In genomic region chr12:130223767-130224244, GRCh38 we compare ENCODE assay signal across 22 cellular contexts.
A peak's percentile ranks its signal among the peaks of the same experiment; 100 is the strongest.
DNase-seq lines count a peak whose midpoint lies in the region; ATAC-seq, FAIRE-seq and TF ChIP-seq lines count a peak whose summit lies in the region.
"Had no signal": no experiment of that assay in that cellular context is flagged by ENCODE, and none has a peak within 500 bp of the region (broad histone marks: within the 10 kb centered on the region; RNA-seq: fewer than 3 reads in every experiment).

No MANE protein-coding gene starts in this region.

- FAIRE-seq in HepG2 (lab: Jason Lieb, UNC) (no peak), H1 (lab: Jason Lieb, UNC) (peak; percentile 24)
- FAIRE-seq: A204.1, G401.6, GM19239 had no signal

- H4K91ac ChIP-seq in H1 (replicated peaks; ENCODE audit: insufficient read length, low read length) = no peak overlapping the region
- no peak overlapping the region for H4K91ac ChIP-seq in trophoblast cell (ENCODE audit: low read depth, low read length)

- H2BK12ac ChIP-seq in H1 (ENCODE audit: low read depth, low read length) (peak overlapping the region; percentile 94; the same call in 1 of the 2 replicates), trophoblast cell (ENCODE audit: low read length) (no peak overlapping the region)

- H3K4me1 ChIP-seq in HepG2 (ENCODE audit: insufficient read depth, low read length) (no peaks in the 10 kb centered on the region), right lobe of liver (no peaks in the 10 kb centered on the region), H1 (replicated peaks in 1 of 4; ENCODE audit: control insufficient read depth in 3 of 4, insufficient read depth in 4 of 4, low read length in 3 of 4) (peaks cover 2 to 19% (median 11%) of the 10 kb centered on the region in 4 experiments), trophoblast cell (ENCODE audit: control insufficient read depth in 1 of 2, insufficient read depth in 2 of 2, low read length in 2 of 2) (no peaks in the 10 kb centered on the region)
- H3K4me1 ChIP-seq: BLaER1, Caco-2 had no signal

- no peak for DNase-seq in HepG2 (ENCODE audit: low spot score)
- DNase-seq in right lobe of liver = no peak
- no peak for DNase-seq in H1 (ENCODE audit: low read depth in 1 of 2, low spot score in 2 of 2)
- no peak for DNase-seq in trophoblast cell
- DNase-seq in glomerular visceral epithelial cell (ENCODE audit: extremely low spot score) = no peak
- DNase-seq: Caco-2; CD4-positive, CD25-positive, alpha-beta regulatory T cell; CD8-positive, alpha-beta T cell; DMS153; DND-41; GM23248; H9; HFFc6 had no signal

- H2AK5ac ChIP-seq in H1 (ENCODE audit: low read depth, low read length) (peak overlapping the region; percentile 93), trophoblast cell (ENCODE audit: low read length) (no peak overlapping the region)

- H3K4ac ChIP-seq in H1 (replicated peaks; ENCODE audit: insufficient read length, low read depth, low read length) (no peak overlapping the region), trophoblast cell (ENCODE audit: low read depth, low read length) (no peak overlapping the region)

- H3K27me3 ChIP-seq in HepG2 (ENCODE audit: control insufficient read depth in 1 of 2, insufficient read depth in 2 of 2, low read length in 2 of 2) (peaks cover 0 to 18% of the 10 kb centered on the region in 2 experiments; a peak in 2 of 5 replicates), right lobe of liver (peaks cover 0 to 10% of the 10 kb centered on the region in 2 donors), H1 (replicated peaks in 1 of 4; ENCODE audit: control insufficient read depth in 3 of 4, extremely low read depth in 1 of 4, insufficient read depth in 3 of 4, low read length in 3 of 4) (peaks cover 22 to 71% (median 54%) of the 10 kb centered on the region in 4 experiments), trophoblast cell (ENCODE audit: insufficient read depth, low read length) (peaks cover 6% of the 10 kb centered on the region)
- H3K27me3 ChIP-seq: BLaER1 had no signal

- no peak for TF ChIP-seq EP300 in HepG2 (IDR thresholded peaks at IDR 0.05; ENCODE audit: low read depth in 2 of 2, low read length in 2 of 2)
- no peak for TF ChIP-seq EP300 in HepG2 (CRISPR knock-in tag; IDR thresholded peaks at IDR 0.05; ENCODE audit: borderline replicate concordance)
- TF ChIP-seq EP300 in H1 (IDR thresholded peaks at IDR 0.05; ENCODE audit: borderline replicate concordance in 1 of 2, low read depth in 2 of 2, low read length in 2 of 2) = no peak

- peak overlapping the region; percentile 48; the same call in 1 of the 2 replicates for H2BK15ac ChIP-seq in H1 (ENCODE audit: low read length)

- ATAC-seq in HepG2 (no peak), right lobe of liver (no peak), GM18868 (IDR thresholded peaks at IDR 0.05; ENCODE audit: unreplicated experiment) (no peak)
- ATAC-seq in activated CD4-positive, CD25-positive, alpha-beta regulatory T cell treated with anti-CD3 and anti-CD28 coated beads, Interleukin-2, amount 50 U/mL, for 24 hours = no peak
- ATAC-seq: CD8-positive, alpha-beta T cell; HCT116 had no signal

- H2BK20ac ChIP-seq in H1 (ENCODE audit: low read length) = no peak overlapping the region

- no peaks in the 10 kb centered on the region for H3K36me3 ChIP-seq in HepG2 (replicated peaks in 1 of 2; ENCODE audit: control insufficient read depth in 1 of 2, insufficient read depth in 2 of 2, low read length in 2 of 2)
- H3K36me3 ChIP-seq in right lobe of liver = no peaks in the 10 kb centered on the region
- H3K36me3 ChIP-seq in H1 (ENCODE audit: control insufficient read depth in 2 of 4, insufficient read depth in 4 of 4, low read length in 3 of 4) = no peaks in the 10 kb centered on the region
- no peaks in the 10 kb centered on the region for H3K36me3 ChIP-seq in trophoblast cell (ENCODE audit: control insufficient read depth in 1 of 2, insufficient read depth in 2 of 2, low read length in 2 of 2)
- H3K36me3 ChIP-seq: BLaER1 had no signal

- BruUV-seq in HepG2 (replicated peaks; lab: Mats Ljungman, UMichigan) = no TSS peak

- no peak overlapping the region for H3K9ac ChIP-seq in HepG2 (ENCODE audit: insufficient read depth, low read depth, low read length)
- H3K9ac ChIP-seq in H1 (replicated peaks in 1 of 4; ENCODE audit: extremely low read depth in 1 of 4, low read depth in 3 of 4, low read length in 3 of 4) = 0 out of 7 replicates have a peak overlapping the region, but pooled peaks of 1 of the 4 experiments have one; percentile 18
- H3K9ac ChIP-seq in trophoblast cell (ENCODE audit: low read length) = no peak overlapping the region
- H3K9ac ChIP-seq: BLaER1, GM23248 had no signal

- H3K9me3 ChIP-seq in HepG2 (ENCODE audit: low read length) (no peaks in the 10 kb centered on the region; the same call in 1 of the 2 replicates), right lobe of liver (no peaks in the 10 kb centered on the region), H1 (ENCODE audit: insufficient read depth in 2 of 2, low read depth in 1 of 2, low read length in 1 of 2) (peaks cover 0 to 5% of the 10 kb centered on the region in 2 experiments; a peak in 2 of 4 replicates), trophoblast cell (ENCODE audit: insufficient read depth, low read depth, low read length) (peaks cover 14% of the 10 kb centered on the region)

- intact Hi-C loops in HepG2 (cut with micrococcal nuclease; ENCODE audit: unreplicated experiment) (no loop called here), right lobe of liver (cut with DNase I) (no loop called here)

- no peak overlapping the region for H4K5ac ChIP-seq in H1 (ENCODE audit: insufficient read length, low read depth, low read length)

- in situ Hi-C loops in HepG2 (cut with HindIII; ENCODE audit: extremely low pct_ligation_motif_present, low pct_unique_long_range_greater_than_20kb) = no loop called here

- H3K79me2 ChIP-seq in HepG2 (ENCODE audit: insufficient read depth, low read length) (no peaks in the 10 kb centered on the region), H1 (ENCODE audit: control insufficient read depth in 1 of 2, insufficient read depth in 2 of 2, low read length in 2 of 2) (no peaks in the 10 kb centered on the region), trophoblast cell (ENCODE audit: control insufficient read depth, insufficient read depth, low read length, poor library complexity) (no peaks in the 10 kb centered on the region)

- H3K4me3 ChIP-seq in HepG2 (replicated peaks in 1 of 3; ENCODE audit: insufficient read depth in 1 of 3, low read depth in 2 of 3, low read length in 3 of 3) (no peak overlapping the region), right lobe of liver (no peak overlapping the region), H1 (ENCODE audit: extremely low read depth in 1 of 4, insufficient read depth in 2 of 4, low read depth in 3 of 4, low read length in 4 of 4) (no peak overlapping the region), trophoblast cell (ENCODE audit: low read depth, low read length) (no peak overlapping the region)
- H3K4me3 ChIP-seq: BLaER1, GM23248 had no signal

- no peak overlapping the region for H3K23ac ChIP-seq in H1 (ENCODE audit: insufficient read length)
- H3K23ac ChIP-seq in trophoblast cell (ENCODE audit: low read length) = peak overlapping the region; percentile 12

- H3K18ac ChIP-seq in H1 (ENCODE audit: extremely low read depth, low read length) = no peak overlapping the region
- H3K18ac ChIP-seq in trophoblast cell (ENCODE audit: low read length) = no peak overlapping the region

- H3K56ac ChIP-seq in H1 (replicated peaks; ENCODE audit: insufficient read length, low read depth, low read length) = no peak overlapping the region

- H4K8ac ChIP-seq in H1 (ENCODE audit: extremely low read depth, insufficient read depth, low read length) = no peak overlapping the region
- no peak overlapping the region for H4K8ac ChIP-seq in trophoblast cell (ENCODE audit: low read depth, low read length)

- CTCF ChIA-PET in HepG2 (lab: Yijun Ruan, JAX; ENCODE audit: low intra/inter-chr PET ratio, low total read pairs) (no interaction called here), H1 (lab: Charles Lee; ENCODE audit: partially characterized antibody) (interaction anchor here (1.4 to 1.8 kb wide), 2 partner anchors 112 to 177 kb away, joined by 4 to 6 read pairs; no protein-coding TSS in a partner anchor)

- H3K4me2 ChIP-seq in HepG2 (ENCODE audit: low read depth, low read length) (no peak overlapping the region), H1 (ENCODE audit: insufficient read depth in 1 of 2, low read depth in 2 of 2, low read length in 2 of 2) (no peak overlapping the region), trophoblast cell (ENCODE audit: low read length) (no peak overlapping the region)
- H3K4me2 ChIP-seq: BLaER1 had no signal

- peaks cover 8% of the 10 kb centered on the region for H3K23me2 ChIP-seq in H1 (ENCODE audit: low read depth, low read length)

- TF ChIP-seq CTCF in HepG2 (CRISPR knock-in tag; IDR thresholded peaks at IDR 0.05) (no peak), right lobe of liver (IDR thresholded peaks at IDR 0.05) (no peak), H1 (IDR thresholded peaks at IDR 0.05; ENCODE audit: control extremely low read depth in 1 of 3, insufficient read depth in 1 of 3, low read depth in 1 of 3, low read length in 3 of 3) (no peak)

- POLR2A ChIA-PET in HepG2 (lab: Yijun Ruan, JAX) = no interaction called here
- POLR2A ChIA-PET in H1 (lab: Charles Lee; ENCODE audit: partially characterized antibody) = no interaction called here

- WGBS in HepG2 (ENCODE audit: low lambda C conversion rate) = 11% methylated on average over 6 of the region's 6 CpGs
- 61% methylated on average over 6 of the region's 6 CpGs for WGBS in right lobe of liver (ENCODE audit: insufficient coverage, low coverage, low lambda C conversion rate, missing lambda C conversion rate)
- 88 to 100% methylated on average over 2 to 6 of the region's 6 CpGs for WGBS in H1 (ENCODE audit: extremely low coverage in 1 of 2, insufficient coverage in 1 of 2, insufficient read length in 1 of 2, insufficient replicate concordance in 2 of 2, low coverage in 1 of 2, low lambda C conversion rate in 2 of 2, missing lambda C conversion rate in 1 of 2), 2 experiments
- 100% methylated on average over 3 of the region's 6 CpGs for WGBS in trophoblast cell (ENCODE audit: extremely low coverage, insufficient coverage, insufficient read length)

- TF ChIP-seq RAD21 in HepG2 (CRISPR knock-in tag; IDR thresholded peaks at IDR 0.05) = no peak
- TF ChIP-seq RAD21 in H1 (IDR thresholded peaks at IDR 0.05 in 1 of 2, conservative IDR thresholded peaks at IDR 0.05 in 1 of 2; ENCODE audit: low read depth in 2 of 2, low read length in 2 of 2) = no peak

- H4K20me1 ChIP-seq in HepG2 (ENCODE audit: insufficient read depth, low read length) (no peaks in the 10 kb centered on the region), H1 (replicated peaks in 1 of 2; ENCODE audit: control insufficient read depth in 1 of 2, insufficient read depth in 2 of 2, low read length in 2 of 2) (peaks cover 0 to 10% of the 10 kb centered on the region in 2 experiments)
- H4K20me1 ChIP-seq: BLaER1 had no signal

- H2AFZ ChIP-seq in HepG2 (ENCODE audit: low read length) (no peak overlapping the region), H1 (ENCODE audit: low read length) (no peak overlapping the region), trophoblast cell (ENCODE audit: insufficient read depth, low read length, poor library complexity) (no peak overlapping the region)
- H2AFZ ChIP-seq: GM23248 had no signal

- no peak overlapping the region for H3K14ac ChIP-seq in H1 (ENCODE audit: insufficient read length)
- H3K14ac ChIP-seq in trophoblast cell (ENCODE audit: low read length) = no peak overlapping the region

- H4K12ac ChIP-seq in trophoblast cell (ENCODE audit: low read depth, low read length) = no peak overlapping the region

- no peak overlapping the region for H3K27ac ChIP-seq in HepG2 (ENCODE audit: extremely low read length, insufficient read depth, low read length)
- no peak overlapping the region for H3K27ac ChIP-seq in right lobe of liver
- H3K27ac ChIP-seq in H1 (ENCODE audit: low read depth, low read length) = no peak overlapping the region
- no peak overlapping the region for H3K27ac ChIP-seq in trophoblast cell (ENCODE audit: low read depth, low read length)
- H3K27ac ChIP-seq: 22Rv1, BLaER1, C4-2B, GM23248 had no signal

- peak overlapping the region; percentile 66; the same call in 1 of the 2 replicates for H2BK5ac ChIP-seq in H1 (ENCODE audit: low read depth, low read length)
- H2BK5ac ChIP-seq in trophoblast cell (ENCODE audit: low read depth, low read length, poor library complexity) = no peak overlapping the region

- peak overlapping the region; percentile 24 for H2BK120ac ChIP-seq in H1 (replicated peaks; ENCODE audit: low read depth, low read length)
- H2BK120ac ChIP-seq in trophoblast cell (ENCODE audit: insufficient read depth, low read length, poor library complexity) = no peak overlapping the region

- no peaks in the 10 kb centered on the region for H3K79me1 ChIP-seq in H1 (ENCODE audit: low read depth, low read length)
- H3K79me1 ChIP-seq in trophoblast cell (ENCODE audit: low read length) = no peaks in the 10 kb centered on the region

- TF ChIP-seq POLR2A in HepG2 (IDR thresholded peaks at IDR 0.05; ENCODE audit: insufficient read depth in 1 of 2, low read depth in 2 of 2, low read length in 2 of 2) (no peak), right lobe of liver (IDR thresholded peaks at IDR 0.05) (no peak), H1 (IDR thresholded peaks at IDR 0.05; ENCODE audit: control extremely low read depth in 1 of 2, low read depth in 2 of 2, low read length in 2 of 2) (no peak)
